Comparison of ENCODE assay signal across 27 cellular contexts in the genomic region with DNA sequence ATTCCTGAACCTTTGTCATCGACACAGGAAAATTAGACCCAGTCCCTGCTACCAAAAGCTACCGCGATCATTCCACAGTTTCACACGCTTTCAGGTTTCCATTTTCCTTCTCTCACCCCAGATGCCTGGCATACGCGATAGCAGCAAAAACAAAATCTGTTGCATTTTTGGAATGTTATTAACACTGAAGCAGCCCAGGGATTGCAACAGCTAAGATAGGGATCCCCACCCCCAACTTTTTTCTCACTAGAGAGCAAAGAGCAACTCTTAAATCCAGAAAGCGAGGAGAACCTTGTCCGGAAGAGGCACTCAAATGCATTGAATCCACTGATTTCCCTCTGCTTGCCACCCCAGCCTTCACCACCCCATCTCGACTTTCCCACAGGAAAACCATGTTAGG. TPM values are rescaled to one million over a fixed set of nuclear protein-coding genes. Genes with fewer than 3 reads are reported as not detected.
"Had no signal": no experiment of that assay in that cellular context is flagged by ENCODE, and none has a peak within 500 bp of the region (broad histone marks: within the 10 kb centered on the region; RNA-seq: fewer than 3 reads in every experiment).

No MANE protein-coding gene starts in this region.

- H3K4me3 ChIP-seq: ascending aorta, coronary artery, esophagus muscularis mucosa, gastroesophageal sphincter, lung, sigmoid colon, spleen, thoracic aorta, upper lobe of left lung had no signal

- H3K4me3 Mint-ChIP-seq: activated T-helper 17 cell treated with anti-CD3 and anti-CD28 coated beads, Interleukin-2, amount 50 U/mL, for 72 hours; central memory CD8-positive, alpha-beta T cell; nephron progenitor cell; WTC11 had no signal

- H3K4me1 Mint-ChIP-seq: central memory CD8-positive, alpha-beta T cell; WTC11 had no signal

- H3K27ac ChIP-seq: ascending aorta, coronary artery, esophagus muscularis mucosa, gastroesophageal sphincter, sigmoid colon, spleen, thoracic aorta had no signal

- ATAC-seq: activated naive CD4-positive, alpha-beta T cell treated with anti-CD3 and anti-CD28 coated beads, Interleukin-2, amount 50 U/mL, for 72 hours; activated T-helper 17 cell treated with anti-CD3 and anti-CD28 coated beads, Interleukin-2, amount 50 U/mL, for 72 hours; gastroesophageal sphincter; WTC11 had no signal

- H3K36me3 ChIP-seq: ascending aorta, esophagus muscularis mucosa, gastroesophageal sphincter, sigmoid colon, spleen, thoracic aorta, upper lobe of left lung had no signal

- H3K27ac Mint-ChIP-seq: activated naive CD4-positive, alpha-beta T cell treated with anti-CD3 and anti-CD28 coated beads, Interleukin-2, amount 50 U/mL, for 72 hours; activated T-helper 17 cell treated with anti-CD3 and anti-CD28 coated beads, Interleukin-2, amount 50 U/mL, for 72 hours; nephron progenitor cell; WTC11 had no signal

- H3K36me3 Mint-ChIP-seq: WTC11 had no signal

- H3K9me3 Mint-ChIP-seq: activated T-helper 17 cell treated with anti-CD3 and anti-CD28 coated beads, Interleukin-2, amount 50 U/mL, for 72 hours; central memory CD8-positive, alpha-beta T cell; nephron progenitor cell had no signal

- H3K9me3 ChIP-seq: ascending aorta, esophagus muscularis mucosa, gastroesophageal sphincter, sigmoid colon, spleen, thoracic aorta, upper lobe of left lung had no signal

- H3K4me1 ChIP-seq: gastroesophageal sphincter, sigmoid colon, spleen had no signal

- DNase-seq: activated T-cell treated with anti-CD3 and anti-CD28 coated beads, Interleukin-2, amount 50 U/mL, for 1 hour; head of caudate nucleus; islet precursor cell; left cardiac atrium; midbrain; nephron progenitor cell; sigmoid colon; spleen; stimulated activated CD4-positive, alpha-beta T cell treated with anti-CD3 and anti-CD28 coated beads, Interleukin-4, amount 100 ng/mL, for 1 hour; stimulated activated naive CD4-positive, alpha-beta T cell treated with Interleukin-2 at 50 U/mL for 16 hours; T-helper 9 cell; upper lobe of left lung had no signal

- H3K27me3 ChIP-seq: ascending aorta, esophagus muscularis mucosa, gastroesophageal sphincter, sigmoid colon, spleen, upper lobe of left lung had no signal

RNA-seq across cellular contexts. Expression of a gene that starts 8.9 kb away (rescaled TPM):
- total RNA-seq: activated naive CD4-positive, alpha-beta T cell treated with anti-CD3 and anti-CD28 coated beads, Interleukin-2, amount 50 U/mL, for 72 hours; activated T-helper 17 cell treated with anti-CD3 and anti-CD28 coated beads, Interleukin-2, amount 50 U/mL, for 72 hours; ascending aorta; esophagus muscularis mucosa; gastroesophageal sphincter; osteoblast; posterior vena cava; renal cortical epithelial cell; sigmoid colon; spleen; T-helper 1 cell treated with Interleukin-12 subunit alpha and Interleukin-12 subunit beta and Interleukin-4 antibody, amounts not matched to agents 30 ng/mL and 1 ng/mL, for 36 hours; thoracic aorta; upper lobe of left lung; WTC11 had no signal
- polyA plus RNA-seq: adipose tissue, lung, sigmoid colon, spleen had no signal
